ENCODE assay signal across 20 cellular contexts in genomic region chr9:127498298-127498697, GRCh38. TPM values are rescaled to one million over a fixed set of nuclear protein-coding genes. Genes with fewer than 3 reads are reported as not detected.
DNase-seq lines count a peak whose midpoint lies in the region; ATAC-seq, FAIRE-seq and TF ChIP-seq lines count a peak whose summit lies in the region.
"Had no signal": no experiment of that assay in that cellular context is flagged by ENCODE, and none has a peak within 500 bp of the region (broad histone marks: within the 10 kb centered on the region; RNA-seq: fewer than 3 reads in every experiment).

No MANE protein-coding gene starts in this region.

- peak; percentile 70 for ATAC-seq in PC-3
- peak; percentile 52 for ATAC-seq in foreskin keratinocyte
- no peak for ATAC-seq in activated CD8-positive, alpha-beta T cell treated with anti-CD3 and anti-CD28 coated beads, Interleukin-2, amount 10 ng/mL, durations not matched to agents 7 days and 5 days

- H3K9ac ChIP-seq in PC-3 (ENCODE audit: low read length) (no peak overlapping the region), astrocyte (ENCODE audit: low read length) (no peak overlapping the region)

- H3K4me3 Mint-ChIP-seq in HFFc6 (no peak overlapping the region), astrocyte (ENCODE audit: unreplicated experiment) (no peak overlapping the region)
- H3K4me3 Mint-ChIP-seq in activated CD8-positive, alpha-beta T cell treated with anti-CD3 and anti-CD28 coated beads, Interleukin-2, amount 10 ng/mL, durations not matched to agents 7 days and 5 days = no peak overlapping the region

- DNase-seq in HFFc6 (no peak), PC-3 (peak; percentile 63), astrocyte (ENCODE audit: low read depth) (no peak), foreskin keratinocyte (peak in 1 of 2 donors; percentile 58), iPS-NIHi7 (ENCODE audit: extremely low spot score) (no peak), hepatocyte (ENCODE audit: low spot score) (no peak), NCI-H1436 treated with DMSO at 0.1 percent for 48 hours (lab: John Stamatoyannopoulos, UW) (no peak)
- DNase-seq in activated CD8-positive, alpha-beta T cell treated with anti-CD3 and anti-CD28 coated beads, Interleukin-2, amount 10 ng/mL, durations not matched to agents 7 days and 5 days = no peak
- DNase-seq: ACHN, AML-193, DMS79 treated with DMSO at 0.1 percent for 48 hours, GOT3, KBM-7, NCI-H187, NCI-H2107, NCI-H2227 treated with DMSO at 0.1 percent for 48 hours, NCI-H510A treated with DMSO at 0.1 percent for 48 hours had no signal

- TF ChIP-seq CTCF in HFFc6 (IDR thresholded peaks at IDR 0.05) (no peak), PC-3 (conservative IDR thresholded peaks at IDR 0.05; ENCODE audit: low read depth, low read length) (no peak), astrocyte (IDR thresholded peaks at IDR 0.05; ENCODE audit: insufficient read depth, low read depth, low read length) (no peak), foreskin keratinocyte (conservative IDR thresholded peaks at IDR 0.05) (no peak), hepatocyte (IDR thresholded peaks at IDR 0.05; ENCODE audit: poor library complexity) (no peak)

- H2AFZ ChIP-seq in PC-3 (ENCODE audit: low read length) (no peak overlapping the region), astrocyte (ENCODE audit: low read depth, low read length) (no peak overlapping the region), hepatocyte (no peak overlapping the region)

- H3K4me2 ChIP-seq in PC-3 (ENCODE audit: low read length) (no peak overlapping the region), astrocyte (ENCODE audit: low read length) (no peak overlapping the region), hepatocyte (no peak overlapping the region)

- no peak overlapping the region for H3K4me3 ChIP-seq in PC-3 (ENCODE audit: low read length)
- H3K4me3 ChIP-seq in astrocyte (ENCODE audit: insufficient read depth, low read depth, low read length) = no peak overlapping the region
- H3K4me3 ChIP-seq in hepatocyte = no peak overlapping the region
- H3K4me3 ChIP-seq: SJSA1 had no signal

- H3K36me3 Mint-ChIP-seq in HFFc6 (ENCODE audit: low read depth) (peaks cover 18% of the 10 kb centered on the region; the same call in 1 of the 2 replicates), astrocyte (ENCODE audit: low read depth, unreplicated experiment) (peaks cover 19% of the 10 kb centered on the region)
- H3K36me3 Mint-ChIP-seq in activated CD8-positive, alpha-beta T cell treated with anti-CD3 and anti-CD28 coated beads, Interleukin-2, amount 10 ng/mL, durations not matched to agents 7 days and 5 days (ENCODE audit: low read depth) = peaks cover 8% of the 10 kb centered on the region

- H3K27ac Mint-ChIP-seq in HFFc6 (peak overlapping the region; percentile 77), astrocyte (ENCODE audit: unreplicated experiment) (peak overlapping the region; percentile 2)
- no peak overlapping the region for H3K27ac Mint-ChIP-seq in activated CD8-positive, alpha-beta T cell treated with anti-CD3 and anti-CD28 coated beads, Interleukin-2, amount 10 ng/mL, durations not matched to agents 7 days and 5 days

- H3K4me1 ChIP-seq in PC-3 (ENCODE audit: insufficient read depth, low read length) (peaks cover 19% of the 10 kb centered on the region), astrocyte (ENCODE audit: insufficient read depth, low read length) (peaks cover 19% of the 10 kb centered on the region), foreskin keratinocyte (no peaks in the 10 kb centered on the region), hepatocyte (ENCODE audit: insufficient read depth) (peaks cover 4% of the 10 kb centered on the region)

- no peaks in the 10 kb centered on the region for H3K27me3 ChIP-seq in PC-3 (ENCODE audit: low read length)
- H3K27me3 ChIP-seq in astrocyte (ENCODE audit: insufficient read depth, low read length) = no peaks in the 10 kb centered on the region
- no peaks in the 10 kb centered on the region for H3K27me3 ChIP-seq in foreskin keratinocyte
- H3K27me3 ChIP-seq in hepatocyte = no peaks in the 10 kb centered on the region
- H3K27me3 ChIP-seq: SJSA1 had no signal

- H3K4me1 Mint-ChIP-seq in HFFc6 (ENCODE audit: low read depth) (peaks cover 34% of the 10 kb centered on the region), astrocyte (ENCODE audit: low read depth, unreplicated experiment) (peaks cover 6% of the 10 kb centered on the region)
- H3K4me1 Mint-ChIP-seq in activated CD8-positive, alpha-beta T cell treated with anti-CD3 and anti-CD28 coated beads, Interleukin-2, amount 10 ng/mL, durations not matched to agents 7 days and 5 days (ENCODE audit: low read depth) = peaks cover 14% of the 10 kb centered on the region

- H3K79me2 ChIP-seq in PC-3 (ENCODE audit: low read length) = no peaks in the 10 kb centered on the region
- H3K79me2 ChIP-seq in astrocyte (ENCODE audit: insufficient read depth, low read length) = no peaks in the 10 kb centered on the region
- H3K79me2 ChIP-seq in hepatocyte = no peaks in the 10 kb centered on the region

- CTCF ChIA-PET in PC-3 (lab: Charles Lee) = no interaction called here
- CTCF ChIA-PET in activated CD8-positive, alpha-beta T cell treated with anti-CD3 and anti-CD28 coated beads, Interleukin-2, amount 10 ng/mL, durations not matched to agents 7 days and 5 days (lab: Charles Lee) = interaction anchor here (1.4 kb wide), 1 partner anchor 237 kb away, joined by 3 read pairs; the partner anchor contains the start of gene TOR2A

- FAIRE-seq in astrocyte (lab: Jason Lieb, UNC) = no peak
- FAIRE-seq: D721Med had no signal

- POLR2A ChIA-PET in PC-3 (lab: Charles Lee; ENCODE audit: unreplicated experiment) = no interaction called here
- POLR2A ChIA-PET in activated CD8-positive, alpha-beta T cell treated with anti-CD3 and anti-CD28 coated beads, Interleukin-2, amount 10 ng/mL, durations not matched to agents 7 days and 5 days (lab: Charles Lee) = interaction anchor here (0.7 kb wide), 1 partner anchor 47 kb away, joined by 4 read pairs; the partner anchor contains the start of genes LRSAM1 and RPL12

- intact Hi-C loops in PC-3 (cut with micrococcal nuclease) = no loop called here

- H3F3A ChIP-seq in PC-3 (ENCODE audit: low read length, unreplicated experiment) = no peaks in the 10 kb centered on the region

- H3K27ac ChIP-seq in PC-3 (ENCODE audit: low read length) = no peak overlapping the region
- no peak overlapping the region for H3K27ac ChIP-seq in astrocyte (ENCODE audit: low read depth, low read length)
- H3K27ac ChIP-seq in foreskin keratinocyte = no peak overlapping the region
- no peak overlapping the region for H3K27ac ChIP-seq in hepatocyte
- H3K27ac ChIP-seq: C4-2B, SJSA1 had no signal

- 97% methylated on average over 5 of the region's 5 CpGs for WGBS in hepatocyte (ENCODE audit: low lambda C conversion rate, missing lambda C conversion rate)

- H3K27me3 Mint-ChIP-seq in HFFc6 (ENCODE audit: insufficient read depth) (peaks cover 26% of the 10 kb centered on the region), astrocyte (ENCODE audit: low read depth, unreplicated experiment) (no peaks in the 10 kb centered on the region)
- H3K27me3 Mint-ChIP-seq in activated CD8-positive, alpha-beta T cell treated with anti-CD3 and anti-CD28 coated beads, Interleukin-2, amount 10 ng/mL, durations not matched to agents 7 days and 5 days (ENCODE audit: low read depth) = no peaks in the 10 kb centered on the region

- H4K20me1 ChIP-seq in PC-3 (ENCODE audit: low read length) (no peaks in the 10 kb centered on the region), astrocyte (ENCODE audit: insufficient read depth, low read length) (peaks cover 26% of the 10 kb centered on the region), hepatocyte (ENCODE audit: insufficient read depth, poor library complexity, severe bottlenecking) (no peaks in the 10 kb centered on the region)

- H3K9me3 Mint-ChIP-seq in HFFc6 (no peaks in the 10 kb centered on the region), astrocyte (ENCODE audit: unreplicated experiment) (no peaks in the 10 kb centered on the region)
- H3K9me3 Mint-ChIP-seq in activated CD8-positive, alpha-beta T cell treated with anti-CD3 and anti-CD28 coated beads, Interleukin-2, amount 10 ng/mL, durations not matched to agents 7 days and 5 days (ENCODE audit: insufficient read depth) = no peaks in the 10 kb centered on the region

- H3K36me3 ChIP-seq in PC-3 (ENCODE audit: low read depth, low read length) = no peaks in the 10 kb centered on the region; the same call in 1 of the 2 replicates
- H3K36me3 ChIP-seq in astrocyte (ENCODE audit: insufficient read depth, low read length) = peaks cover 5% of the 10 kb centered on the region
- H3K36me3 ChIP-seq in hepatocyte (replicated peaks; ENCODE audit: insufficient read depth, low read depth) = no peaks in the 10 kb centered on the region

- no peaks in the 10 kb centered on the region for H3K9me3 ChIP-seq in PC-3 (ENCODE audit: low read length)
- H3K9me3 ChIP-seq in astrocyte (ENCODE audit: insufficient read depth, low read depth, low read length) = no peaks in the 10 kb centered on the region
- H3K9me3 ChIP-seq in hepatocyte (ENCODE audit: low read depth) = no peaks in the 10 kb centered on the region
- H3K9me3 ChIP-seq: SJSA1 had no signal

- no TSS peak for BruUV-seq in PC-3 (replicated peaks; lab: Mats Ljungman, UMichigan)

- H3K9me2 ChIP-seq in PC-3 (replicated peaks; ENCODE audit: low read length) (no peaks in the 10 kb centered on the region), hepatocyte (replicated peaks; ENCODE audit: insufficient read depth) (no peaks in the 10 kb centered on the region)

RNA-seq across cellular contexts. Expression of gene LRSAM1, which starts 47.0 kb away (rescaled TPM):
- 10 to 100 TPM; 12.1 to 15.9 (median 13.4) TPM for total RNA-seq in HFFc6 (2021; fragmentation: NEBNext Ultra II Directional; extraction: Animal tissue kit (Norgen Biotek cat#: 25700))
- total RNA-seq in PC-3 (2014; rRNA removed) (9.6 and 11.1 TPM in 2 replicates), astrocyte (18.7 and 22.2 TPM in 2 replicates), foreskin keratinocyte (9.8 and 11.0 TPM in 2 replicates), hepatocyte (6.8 and 10.7 TPM in 2 replicates)
- polyA plus RNA-seq in foreskin keratinocyte (10.5 and 11.1 TPM in 2 replicates), hepatocyte (19.4 and 22.1 TPM in 2 replicates)
- total RNA-seq in activated CD8-positive, alpha-beta T cell treated with anti-CD3 and anti-CD28 coated beads, Interleukin-2, amount 10 ng/mL, durations not matched to agents 7 days and 5 days = 10 to 100 TPM; 17.8 to 18.0 TPM

RNA-seq across cellular contexts. Expression of gene RPL12, which starts 47.1 kb away (rescaled TPM):
- 1,000 to 10,000 TPM in 4 of 6 experiments, 100 to 1,000 TPM in 2; 953 to 1,196 (median 1,072) TPM for total RNA-seq in HFFc6 (2021; fragmentation: NEBNext Ultra II Directional; extraction: Animal tissue kit (Norgen Biotek cat#: 25700))
- total RNA-seq in PC-3 (2014; rRNA removed) (1,109 and 1,417 TPM in 2 replicates), astrocyte (1,037 and 1,189 TPM in 2 replicates), foreskin keratinocyte (2,227 and 2,321 TPM in 2 replicates), hepatocyte (1,720 and 2,202 TPM in 2 replicates)
- polyA plus RNA-seq in foreskin keratinocyte (3,069 and 3,317 TPM in 2 replicates), hepatocyte (392 and 417 TPM in 2 replicates)
- 1,000 to 10,000 TPM; 1,248 to 1,328 TPM for total RNA-seq in activated CD8-positive, alpha-beta T cell treated with anti-CD3 and anti-CD28 coated beads, Interleukin-2, amount 10 ng/mL, durations not matched to agents 7 days and 5 days
